14 cellular contexts compared by ENCODE assay signal in the genomic region with DNA sequence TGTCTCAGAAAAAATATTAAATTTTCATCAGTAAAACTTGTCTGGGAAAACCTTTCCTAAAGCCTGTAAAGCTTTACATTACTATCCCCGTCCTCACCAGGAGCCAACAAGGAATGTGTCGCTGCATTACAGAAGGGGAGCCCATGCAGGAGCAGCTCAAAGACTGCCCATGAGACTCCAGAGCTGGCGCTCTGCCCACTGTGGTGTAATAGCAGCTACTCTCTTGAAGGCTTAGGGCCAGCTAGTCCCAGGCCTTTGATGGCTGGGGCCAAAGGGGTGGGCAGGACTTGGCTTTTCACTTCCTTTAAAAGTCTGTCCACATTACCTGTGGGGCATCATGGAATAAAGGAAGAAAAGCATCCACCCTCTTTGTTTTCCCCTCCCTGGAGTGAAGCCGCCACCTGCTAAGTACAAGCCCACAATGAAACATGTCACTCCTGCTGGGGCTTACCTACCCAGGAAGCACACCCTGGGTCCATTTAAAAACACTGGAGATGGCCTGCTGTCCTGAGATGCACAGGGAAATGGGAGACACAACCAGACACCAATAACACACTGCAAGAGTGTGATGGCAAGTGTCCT.
A peak's percentile ranks its signal among the peaks of the same experiment; 100 is the strongest.
DNase-seq lines count a peak whose midpoint lies in the region; ATAC-seq and TF ChIP-seq lines count a peak whose summit lies in the region.
"Had no signal": no experiment of that assay in that cellular context is flagged by ENCODE, and none has a peak within 500 bp of the region (broad histone marks: within the 10 kb centered on the region; RNA-seq: fewer than 3 reads in every experiment).

No MANE protein-coding gene starts in this region.

- peak; percentile 39 for DNase-seq in AG20443 (ENCODE audit: low spot score)
- peak; percentile 88 for DNase-seq in NCI-H69 (lab: John Stamatoyannopoulos, UW)
- DNase-seq in fibroblast of villous mesenchyme (ENCODE audit: low read depth): peak; percentile 53
- peak; percentile 74 for DNase-seq in omental fat pad (ENCODE audit: low spot score)
- DNase-seq: activated CD4-positive, alpha-beta T cell treated with anti-CD3 and anti-CD28 coated beads for 48 hours; activated naive CD8-positive, alpha-beta T cell treated with anti-CD3 and anti-CD28 coated beads for 36 hours; activated T-cell treated with anti-CD3 and anti-CD28 coated beads, Interleukin-2, amount 50 U/mL, for 1 hour; stimulated activated naive CD8-positive, alpha-beta T cell treated with anti-CD3 and anti-CD28 coated beads, Interleukin-15, Interleukin-2, amounts not matched to agents 100 U/mL and 50 U/mL, for 24 hours had no signal

- peak; percentile 41 for ATAC-seq in omental fat pad (ENCODE audit: low FRiP score)
- ATAC-seq in HG03280 (IDR thresholded peaks at IDR 0.05; ENCODE audit: unreplicated experiment): no peak
- no peak for ATAC-seq in GM18868 (IDR thresholded peaks at IDR 0.05; ENCODE audit: unreplicated experiment)
- no peak for ATAC-seq in GM21576 (IDR thresholded peaks at IDR 0.05; ENCODE audit: unreplicated experiment)
- ATAC-seq in HG03097 (IDR thresholded peaks at IDR 0.05; ENCODE audit: low FRiP score, unreplicated experiment): no peak
- ATAC-seq: esophagus mucosa; stimulated activated naive CD8-positive, alpha-beta T cell treated with anti-CD3 and anti-CD28 coated beads, Interleukin-15, Interleukin-2, amounts not matched to agents 100 U/mL and 50 U/mL, for 24 hours had no signal

- TF ChIP-seq CTCF in fibroblast of villous mesenchyme (IDR thresholded peaks at IDR 0.05; ENCODE audit: insufficient read depth, low read depth, low read length) (no peak), omental fat pad (IDR thresholded peaks at IDR 0.05) (no peak)

- no peak overlapping the region for H3K4me3 ChIP-seq in fibroblast of villous mesenchyme (ENCODE audit: low read depth, low read length)
- H3K4me3 ChIP-seq: neural progenitor cell had no signal
